In the genomic region with DNA sequence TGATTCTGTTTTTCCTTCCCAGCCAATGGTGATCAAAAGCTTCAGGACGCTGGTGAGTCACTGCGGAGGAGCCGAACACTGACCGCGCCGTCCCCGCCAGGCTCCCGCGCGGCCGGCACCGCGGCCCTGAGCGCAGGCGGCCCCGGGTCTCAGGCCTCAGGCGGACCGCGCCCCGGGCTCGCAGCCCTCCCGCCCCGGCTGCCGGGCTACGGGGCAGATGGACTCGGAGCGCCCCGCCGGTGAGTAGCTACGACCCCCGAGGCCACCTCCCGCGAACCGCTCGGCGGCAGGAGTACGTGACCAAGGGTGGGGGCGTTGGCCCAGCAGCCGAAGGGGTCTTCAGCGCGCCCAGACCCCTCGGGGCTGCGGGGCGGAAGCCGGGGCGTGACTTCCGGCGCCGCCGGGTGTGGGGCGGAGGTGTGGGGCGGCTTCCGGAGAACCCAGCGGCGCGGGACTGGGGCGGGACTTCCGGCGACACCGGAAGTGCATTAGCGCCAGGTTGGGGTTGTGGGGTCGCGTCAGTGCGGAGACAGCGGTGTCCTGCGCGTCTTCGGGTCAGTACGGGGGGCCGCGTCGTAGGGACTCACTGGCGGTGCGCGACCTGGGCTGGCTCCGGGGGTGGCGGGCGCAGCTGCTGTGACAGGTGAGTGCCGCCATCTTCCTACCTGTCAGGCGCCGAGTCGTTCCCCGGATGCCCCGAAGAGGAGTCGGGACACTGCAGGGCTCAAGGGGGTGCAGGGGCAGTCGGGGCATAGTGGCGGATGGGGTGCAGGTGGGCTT, we compare ENCODE assay signal across 1 cellular context.
TF ChIP-seq lines count a peak whose summit lies in the region.

A gene with protein sequence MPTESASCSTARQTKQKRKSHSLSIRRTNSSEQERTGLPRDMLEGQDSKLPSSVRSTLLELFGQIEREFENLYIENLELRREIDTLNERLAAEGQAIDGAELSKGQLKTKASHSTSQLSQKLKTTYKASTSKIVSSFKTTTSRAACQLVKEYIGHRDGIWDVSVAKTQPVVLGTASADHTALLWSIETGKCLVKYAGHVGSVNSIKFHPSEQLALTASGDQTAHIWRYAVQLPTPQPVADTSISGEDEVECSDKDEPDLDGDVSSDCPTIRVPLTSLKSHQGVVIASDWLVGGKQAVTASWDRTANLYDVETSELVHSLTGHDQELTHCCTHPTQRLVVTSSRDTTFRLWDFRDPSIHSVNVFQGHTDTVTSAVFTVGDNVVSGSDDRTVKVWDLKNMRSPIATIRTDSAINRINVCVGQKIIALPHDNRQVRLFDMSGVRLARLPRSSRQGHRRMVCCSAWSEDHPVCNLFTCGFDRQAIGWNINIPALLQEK (plus strand): TSS at position 60 of the 780 bp plus-strand sequence. CDS start 15,771 bp downstream, outside the sequence.

TF ChIP-seq in HepG2, 621 proteins besides CTCF, POLR2A, EP300 and RAD21 (continued from another document and continues in another):
- no peak for TF ChIP-seq SETDB1 (CRISPR knock-in tag; IDR thresholded peaks at IDR 0.05; ENCODE audit: borderline replicate concordance)
- peak; percentile 65; the same call in 1 of the 3 replicates for TF ChIP-seq MXI1 (IDR thresholded peaks at IDR 0.05; ENCODE audit: borderline replicate concordance, low read depth, low read length)
- TF ChIP-seq ZNF850 (CRISPR knock-in tag; conservative IDR thresholded peaks at IDR 0.05) = no peak
- TF ChIP-seq SNAPC2 (CRISPR knock-in tag; IDR thresholded peaks at IDR 0.05) = no peak
- no peak for TF ChIP-seq RFXAP (CRISPR knock-in tag; IDR thresholded peaks at IDR 0.05; ENCODE audit: borderline replicate concordance)
- peak; percentile 61 for TF ChIP-seq ZNF430 (CRISPR knock-in tag; IDR thresholded peaks at IDR 0.05)
- TF ChIP-seq GMEB1 (CRISPR knock-in tag; IDR thresholded peaks at IDR 0.05; ENCODE audit: borderline replicate concordance) = peak; percentile 90
- peak; percentile 86 for TF ChIP-seq ZNF780A (CRISPR knock-in tag; IDR thresholded peaks at IDR 0.05)
- TF ChIP-seq HNRNPUL1 (IDR thresholded peaks at IDR 0.05; ENCODE audit: low read depth, low read length) = 0 out of 2 replicates have a peak, but pooled peaks have one; percentile 35
- TF ChIP-seq, protein P1, sequence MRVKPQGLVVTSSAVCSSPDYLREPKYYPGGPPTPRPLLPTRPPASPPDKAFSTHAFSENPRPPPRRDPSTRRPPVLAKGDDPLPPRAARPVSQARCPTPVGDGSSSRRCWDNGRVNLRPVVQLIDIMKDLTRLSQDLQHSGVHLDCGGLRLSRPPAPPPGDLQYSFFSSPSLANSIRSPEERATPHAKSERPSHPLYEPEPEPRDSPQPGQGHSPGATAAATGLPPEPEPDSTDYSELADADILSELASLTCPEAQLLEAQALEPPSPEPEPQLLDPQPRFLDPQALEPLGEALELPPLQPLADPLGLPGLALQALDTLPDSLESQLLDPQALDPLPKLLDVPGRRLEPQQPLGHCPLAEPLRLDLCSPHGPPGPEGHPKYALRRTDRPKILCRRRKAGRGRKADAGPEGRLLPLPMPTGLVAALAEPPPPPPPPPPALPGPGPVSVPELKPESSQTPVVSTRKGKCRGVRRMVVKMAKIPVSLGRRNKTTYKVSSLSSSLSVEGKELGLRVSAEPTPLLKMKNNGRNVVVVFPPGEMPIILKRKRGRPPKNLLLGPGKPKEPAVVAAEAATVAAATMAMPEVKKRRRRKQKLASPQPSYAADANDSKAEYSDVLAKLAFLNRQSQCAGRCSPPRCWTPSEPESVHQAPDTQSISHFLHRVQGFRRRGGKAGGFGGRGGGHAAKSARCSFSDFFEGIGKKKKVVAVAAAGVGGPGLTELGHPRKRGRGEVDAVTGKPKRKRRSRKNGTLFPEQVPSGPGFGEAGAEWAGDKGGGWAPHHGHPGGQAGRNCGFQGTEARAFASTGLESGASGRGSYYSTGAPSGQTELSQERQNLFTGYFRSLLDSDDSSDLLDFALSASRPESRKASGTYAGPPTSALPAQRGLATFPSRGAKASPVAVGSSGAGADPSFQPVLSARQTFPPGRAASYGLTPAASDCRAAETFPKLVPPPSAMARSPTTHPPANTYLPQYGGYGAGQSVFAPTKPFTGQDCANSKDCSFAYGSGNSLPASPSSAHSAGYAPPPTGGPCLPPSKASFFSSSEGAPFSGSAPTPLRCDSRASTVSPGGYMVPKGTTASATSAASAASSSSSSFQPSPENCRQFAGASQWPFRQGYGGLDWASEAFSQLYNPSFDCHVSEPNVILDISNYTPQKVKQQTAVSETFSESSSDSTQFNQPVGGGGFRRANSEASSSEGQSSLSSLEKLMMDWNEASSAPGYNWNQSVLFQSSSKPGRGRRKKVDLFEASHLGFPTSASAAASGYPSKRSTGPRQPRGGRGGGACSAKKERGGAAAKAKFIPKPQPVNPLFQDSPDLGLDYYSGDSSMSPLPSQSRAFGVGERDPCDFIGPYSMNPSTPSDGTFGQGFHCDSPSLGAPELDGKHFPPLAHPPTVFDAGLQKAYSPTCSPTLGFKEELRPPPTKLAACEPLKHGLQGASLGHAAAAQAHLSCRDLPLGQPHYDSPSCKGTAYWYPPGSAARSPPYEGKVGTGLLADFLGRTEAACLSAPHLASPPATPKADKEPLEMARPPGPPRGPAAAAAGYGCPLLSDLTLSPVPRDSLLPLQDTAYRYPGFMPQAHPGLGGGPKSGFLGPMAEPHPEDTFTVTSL (CRISPR knock-in tag; IDR thresholded peaks at IDR 0.05; ENCODE audit: borderline replicate concordance) = peak; percentile 44; the same call in 1 of the 2 replicates
- no peak for TF ChIP-seq ZNF17 (CRISPR knock-in tag; IDR thresholded peaks at IDR 0.05)
- TF ChIP-seq MAF1 (CRISPR knock-in tag; IDR thresholded peaks at IDR 0.05; ENCODE audit: borderline replicate concordance) = no peak; the same call in 1 of the 2 replicates
- no peak for TF ChIP-seq ZNF205 (CRISPR knock-in tag; IDR thresholded peaks at IDR 0.05)
- peak; percentile 16; the same call in 1 of the 2 replicates for TF ChIP-seq BRD4 (CRISPR knock-in tag; IDR thresholded peaks at IDR 0.05)
- TF ChIP-seq ZNF30 (CRISPR knock-in tag; IDR thresholded peaks at IDR 0.05) = peak; percentile 27; the same call in 1 of the 2 replicates
- TF ChIP-seq ZNF317 (CRISPR knock-in tag; IDR thresholded peaks at IDR 0.05) = peak; percentile 70; the same call in 1 of the 2 replicates
- TF ChIP-seq, protein P2, sequence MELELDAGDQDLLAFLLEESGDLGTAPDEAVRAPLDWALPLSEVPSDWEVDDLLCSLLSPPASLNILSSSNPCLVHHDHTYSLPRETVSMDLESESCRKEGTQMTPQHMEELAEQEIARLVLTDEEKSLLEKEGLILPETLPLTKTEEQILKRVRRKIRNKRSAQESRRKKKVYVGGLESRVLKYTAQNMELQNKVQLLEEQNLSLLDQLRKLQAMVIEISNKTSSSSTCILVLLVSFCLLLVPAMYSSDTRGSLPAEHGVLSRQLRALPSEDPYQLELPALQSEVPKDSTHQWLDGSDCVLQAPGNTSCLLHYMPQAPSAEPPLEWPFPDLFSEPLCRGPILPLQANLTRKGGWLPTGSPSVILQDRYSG (CRISPR knock-in tag; IDR thresholded peaks at IDR 0.05) = no peak
- no peak for TF ChIP-seq ZNF710 (CRISPR knock-in tag; IDR thresholded peaks at IDR 0.05; ENCODE audit: borderline replicate concordance)
- TF ChIP-seq ELF4 (CRISPR knock-in tag; IDR thresholded peaks at IDR 0.05; ENCODE audit: borderline replicate concordance) = no peak
- TF ChIP-seq SP140L (CRISPR knock-in tag; IDR thresholded peaks at IDR 0.05; ENCODE audit: borderline replicate concordance) = no peak
- no peak for TF ChIP-seq ZNF572 (CRISPR knock-in tag; IDR thresholded peaks at IDR 0.05)
- 0 out of 2 replicates have a peak, but pooled peaks have one; percentile 36 for TF ChIP-seq BRCA1 (CRISPR knock-in tag; IDR thresholded peaks at IDR 0.05)
- TF ChIP-seq HHEX (CRISPR knock-in tag; IDR thresholded peaks at IDR 0.05) = no peak
- no peak; the same call in 1 of the 2 replicates for TF ChIP-seq ZSCAN25 (CRISPR knock-in tag; IDR thresholded peaks at IDR 0.05)
- no peak for TF ChIP-seq ZFP41 (CRISPR knock-in tag; IDR thresholded peaks at IDR 0.05; ENCODE audit: borderline replicate concordance)
- no peak for TF ChIP-seq ZNF549 (CRISPR knock-in tag; IDR thresholded peaks at IDR 0.05)
- peak; percentile 83 for TF ChIP-seq ZNF546 (CRISPR knock-in tag; conservative IDR thresholded peaks at IDR 0.05)
- no peak for TF ChIP-seq NFKBIZ (CRISPR knock-in tag; IDR thresholded peaks at IDR 0.05)
- peak; percentile 88 for TF ChIP-seq HOXA3 (CRISPR knock-in tag; IDR thresholded peaks at IDR 0.05)
- TF ChIP-seq ZBTB33 (CRISPR knock-in tag; IDR thresholded peaks at IDR 0.05) = no peak
- peak; percentile 77; the same call in 1 of the 2 replicates for TF ChIP-seq NRL (CRISPR knock-in tag; IDR thresholded peaks at IDR 0.05; ENCODE audit: borderline replicate concordance)
- TF ChIP-seq ARID4A (CRISPR knock-in tag; IDR thresholded peaks at IDR 0.05; ENCODE audit: borderline replicate concordance) = peak; percentile 87
- TF ChIP-seq ZBTB7A (CRISPR knock-in tag; IDR thresholded peaks at IDR 0.05) = peak; percentile 98
